ENCODE assay signal across 9 cellular contexts in genomic region chr20:21513881-21514540, GRCh38. TPM values are rescaled to one million over a fixed set of nuclear protein-coding genes. Genes with fewer than 3 reads are reported as not detected.
DNase-seq lines count a peak whose midpoint lies in the region; ATAC-seq and TF ChIP-seq lines count a peak whose summit lies in the region.
"Had no signal": no experiment of that assay in that cellular context is flagged by ENCODE, and none has a peak within 500 bp of the region (broad histone marks: within the 10 kb centered on the region; RNA-seq: fewer than 3 reads in every experiment).

NKX2-2 (minus strand) TSS chr20:21514064; CDS start chr20:21513669, 395 bp downstream.

- DNase-seq in GM10266 (ENCODE audit: extremely low spot score): peak; percentile 48
- peak; percentile 48 for DNase-seq in NCI-H69 (lab: John Stamatoyannopoulos, UW)
- peak; percentile 90 for DNase-seq in globus pallidus (ENCODE audit: low spot score)
- no peak for DNase-seq in sigmoid colon
- DNase-seq in NCI-H510A treated with DMSO at 0.1 percent for 48 hours (lab: John Stamatoyannopoulos, UW): no peak
- DNase-seq in NOMO-1 treated with DMSO at 0.1 percent for 48 hours (lab: John Stamatoyannopoulos, UW; ENCODE audit: unreplicated experiment): no peak

- WGBS in sigmoid colon, 2 donors: 3 to 6% methylated on average over 45 of the region's 45 CpGs

- intact Hi-C loops in sigmoid colon (cut with DNase I): no loop called here

- H3K9me3 ChIP-seq in sigmoid colon: no peaks in the 10 kb centered on the region

- TF ChIP-seq CTCF in GM10266 (IDR thresholded peaks at IDR 0.05; ENCODE audit: control insufficient read depth, insufficient read depth, low read depth, missing control alignments) (no peak), sigmoid colon (IDR thresholded peaks at IDR 0.05) (no peak)

- peaks cover 0 to 74% (median 69%) of the 10 kb centered on the region in 4 donors for H3K4me1 ChIP-seq in sigmoid colon

- H3K36me3 ChIP-seq in sigmoid colon: no peaks in the 10 kb centered on the region

- TF ChIP-seq POLR2A in sigmoid colon (IDR thresholded peaks at IDR 0.05): no peak

- no peak for TF ChIP-seq EP300 in sigmoid colon (IDR thresholded peaks at IDR 0.05)

- H3K27me3 ChIP-seq in sigmoid colon: peaks cover 78 to 100% (median 100%) of the 10 kb centered on the region in 3 donors

- no peak within 1 kb of the TSS for H3K27ac ChIP-seq in sigmoid colon

- ATAC-seq in GM18502 (IDR thresholded peaks at IDR 0.05; ENCODE audit: poor library complexity, unreplicated experiment): no peak

- H3K4me3 ChIP-seq in sigmoid colon: peak within 1 kb of the TSS; percentile 12 to 41 (median 24)

RNA-seq across cellular contexts. Expression of gene NKX2-2, which starts in this region (rescaled TPM):
- not detected for total RNA-seq in sigmoid colon
- under 1 TPM; 0.23 to 0.60 (median 0.46) TPM for polyA plus RNA-seq in sigmoid colon
- total RNA-seq: glomerular endothelial cell; T-helper 1 cell treated with Interleukin-12 subunit alpha and Interleukin-12 subunit beta and Interleukin-4 antibody, amounts not matched to agents 30 ng/mL and 1 ng/mL, for 36 hours had no signal

Comparison
In these comparisons a context has a peak if more than half of its experiments do, and no peak if none do; other contexts are left out.
1. DNase-seq: peak in GM10266 (single experiment), NCI-H69 (single experiment) and globus pallidus (single experiment); none in sigmoid colon (single experiment), NCI-H510A treated with DMSO at 0.1 percent for 48 hours (single experiment) and NOMO-1 treated with DMSO at 0.1 percent for 48 hours (single experiment).